8 cellular contexts compared by ENCODE assay signal in the genomic region with DNA sequence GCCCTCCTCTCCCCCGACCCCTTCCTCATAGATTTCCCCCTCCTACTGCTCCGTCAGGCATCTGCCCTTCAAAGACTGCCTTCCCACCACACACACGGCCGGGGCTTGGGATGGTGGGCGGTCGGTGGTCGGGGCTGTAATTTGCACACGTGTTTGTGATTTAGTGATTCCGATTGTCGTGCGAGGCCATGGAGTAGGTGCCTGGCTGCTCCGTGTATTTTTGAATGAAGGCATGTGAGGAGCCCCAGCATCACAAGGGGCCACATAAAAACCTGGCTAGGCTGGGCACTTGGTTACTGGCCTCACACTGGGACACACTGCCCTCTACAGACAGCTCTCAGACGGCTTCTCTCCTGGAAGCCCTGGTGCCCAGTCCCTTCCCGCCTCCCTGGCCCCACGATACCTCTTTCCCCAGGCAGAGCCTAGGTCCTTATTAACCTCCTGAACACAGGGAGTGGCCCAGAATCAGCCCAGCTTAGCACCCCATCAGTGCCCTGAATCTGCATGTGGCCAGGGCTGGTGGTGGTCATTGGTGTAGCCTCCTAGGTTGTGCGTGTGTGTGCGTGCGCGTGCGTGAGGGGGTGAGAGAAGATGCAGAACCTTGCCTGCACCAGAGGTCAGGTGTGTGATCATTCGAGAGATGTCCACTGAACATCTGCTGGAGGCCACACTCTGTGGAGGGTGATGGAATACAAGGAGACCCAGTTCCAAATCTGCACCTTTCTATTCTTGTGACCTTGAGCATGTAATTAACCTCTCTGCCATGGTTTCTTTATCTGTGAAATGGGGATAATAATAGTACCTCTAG. TPM values are rescaled to one million over a fixed set of nuclear protein-coding genes. Genes with fewer than 3 reads are reported as not detected.
A peak's percentile ranks its signal among the peaks of the same experiment; 100 is the strongest.
DNase-seq lines count a peak whose midpoint lies in the region; ATAC-seq and TF ChIP-seq lines count a peak whose summit lies in the region.

No MANE protein-coding gene starts in this region.

- peaks cover 36% of the 10 kb centered on the region for H3K36me3 Mint-ChIP-seq in activated CD4-positive, alpha-beta memory T cell treated with anti-CD3 and anti-CD28 coated beads, Interleukin-2, amount 10 ng/mL, durations not matched to agents 7 days and 5 days (ENCODE audit: low read depth)
- H3K36me3 Mint-ChIP-seq in endothelial cell (ENCODE audit: low read depth, unreplicated experiment): no peaks in the 10 kb centered on the region

- no peak overlapping the region; the same call in 1 of the 2 replicates for H3K27ac ChIP-seq in C4-2B

- DNase-seq in HK-2 (ENCODE audit: unreplicated experiment) (peak; percentile 55), NCI-H748 treated with DMSO at 0.1 percent for 48 hours (lab: John Stamatoyannopoulos, UW) (peak; percentile 56), endothelial cell (ENCODE audit: low spot score) (peak; percentile 72), medulla oblongata (ENCODE audit: extremely low spot score) (peak; percentile 93)
- DNase-seq in activated CD4-positive, alpha-beta memory T cell treated with anti-CD3 and anti-CD28 coated beads, Interleukin-2, amount 10 ng/mL, durations not matched to agents 7 days and 5 days: peak; percentile 77
- DNase-seq in stimulated activated CD8-positive, alpha-beta memory T cell treated with anti-CD3 and anti-CD28 coated beads, Interleukin-4, amount 100 ng/mL, for 48 hours: peak; percentile 75

- POLR2A ChIA-PET in activated CD4-positive, alpha-beta memory T cell treated with anti-CD3 and anti-CD28 coated beads, Interleukin-2, amount 10 ng/mL, durations not matched to agents 7 days and 5 days (lab: Charles Lee): interaction anchor here (1.1 to 10.1 kb wide), 20 partner anchors 21 to 540 kb away, joined by 3 to 309 read pairs (median 28); a partner anchor contains a TSS

- peaks cover 39% of the 10 kb centered on the region for H3K4me1 Mint-ChIP-seq in activated CD4-positive, alpha-beta memory T cell treated with anti-CD3 and anti-CD28 coated beads, Interleukin-2, amount 10 ng/mL, durations not matched to agents 7 days and 5 days
- peaks cover 4% of the 10 kb centered on the region for H3K4me1 Mint-ChIP-seq in endothelial cell (ENCODE audit: unreplicated experiment)

- H3K9me3 Mint-ChIP-seq in activated CD4-positive, alpha-beta memory T cell treated with anti-CD3 and anti-CD28 coated beads, Interleukin-2, amount 10 ng/mL, durations not matched to agents 7 days and 5 days: no peaks in the 10 kb centered on the region
- H3K9me3 Mint-ChIP-seq in endothelial cell (ENCODE audit: unreplicated experiment): no peaks in the 10 kb centered on the region

- peak overlapping the region; percentile 94 for H3K27ac Mint-ChIP-seq in activated CD4-positive, alpha-beta memory T cell treated with anti-CD3 and anti-CD28 coated beads, Interleukin-2, amount 10 ng/mL, durations not matched to agents 7 days and 5 days
- H3K27ac Mint-ChIP-seq in endothelial cell (ENCODE audit: unreplicated experiment): no peak overlapping the region

- peak; percentile 89 for TF ChIP-seq CTCF in C4-2B (conservative IDR thresholded peaks at IDR 0.05)
- peak; percentile 41 for TF ChIP-seq CTCF in endothelial cell (IDR thresholded peaks at IDR 0.05; ENCODE audit: unreplicated experiment)

- H3K27me3 Mint-ChIP-seq in activated CD4-positive, alpha-beta memory T cell treated with anti-CD3 and anti-CD28 coated beads, Interleukin-2, amount 10 ng/mL, durations not matched to agents 7 days and 5 days: peaks cover 12% of the 10 kb centered on the region
- H3K27me3 Mint-ChIP-seq in endothelial cell (ENCODE audit: unreplicated experiment): peaks cover 11% of the 10 kb centered on the region

- peak overlapping the region; percentile 94 for H3K4me3 Mint-ChIP-seq in activated CD4-positive, alpha-beta memory T cell treated with anti-CD3 and anti-CD28 coated beads, Interleukin-2, amount 10 ng/mL, durations not matched to agents 7 days and 5 days
- peak overlapping the region; percentile 88 for H3K4me3 Mint-ChIP-seq in endothelial cell (ENCODE audit: unreplicated experiment)

- CTCF ChIA-PET in activated CD4-positive, alpha-beta memory T cell treated with anti-CD3 and anti-CD28 coated beads, Interleukin-2, amount 10 ng/mL, durations not matched to agents 7 days and 5 days (lab: Charles Lee): interaction anchor here (0.6 to 8.0 kb wide), 26 partner anchors 24 to 921 kb away, joined by 3 to 233 read pairs (median 7); no protein-coding TSS in a partner anchor

- no peak for ATAC-seq in HG02763 (IDR thresholded peaks at IDR 0.05; ENCODE audit: unreplicated experiment)

RNA-seq across cellular contexts. Expression of a gene that starts 1.3 kb away (rescaled TPM):
- 100 to 1,000 TPM; 136 to 142 TPM for total RNA-seq in activated CD4-positive, alpha-beta memory T cell treated with anti-CD3 and anti-CD28 coated beads, Interleukin-2, amount 10 ng/mL, durations not matched to agents 7 days and 5 days
- total RNA-seq in endothelial cell (ENCODE audit: unreplicated experiment): 7.4 TPM

RNA-seq across cellular contexts. Expression of a gene that starts 11.8 kb away (rescaled TPM):
- not detected for total RNA-seq in activated CD4-positive, alpha-beta memory T cell treated with anti-CD3 and anti-CD28 coated beads, Interleukin-2, amount 10 ng/mL, durations not matched to agents 7 days and 5 days
- not detected for total RNA-seq in endothelial cell (ENCODE audit: unreplicated experiment)

RNA-seq across cellular contexts. Expression of a gene that starts 16.1 kb away (rescaled TPM):
- not detected for total RNA-seq in activated CD4-positive, alpha-beta memory T cell treated with anti-CD3 and anti-CD28 coated beads, Interleukin-2, amount 10 ng/mL, durations not matched to agents 7 days and 5 days
- not detected for total RNA-seq in endothelial cell (ENCODE audit: unreplicated experiment)

RNA-seq across cellular contexts. Expression of a gene that starts 18.9 kb away (rescaled TPM):
- not detected for total RNA-seq in activated CD4-positive, alpha-beta memory T cell treated with anti-CD3 and anti-CD28 coated beads, Interleukin-2, amount 10 ng/mL, durations not matched to agents 7 days and 5 days
- total RNA-seq in endothelial cell (ENCODE audit: unreplicated experiment): not detected

RNA-seq across cellular contexts. Expression of a gene that starts 23.8 kb away (rescaled TPM):
- total RNA-seq in activated CD4-positive, alpha-beta memory T cell treated with anti-CD3 and anti-CD28 coated beads, Interleukin-2, amount 10 ng/mL, durations not matched to agents 7 days and 5 days: not detected
- total RNA-seq in endothelial cell (ENCODE audit: unreplicated experiment): not detected

Comparison
In these comparisons a context has a peak if more than half of its experiments do, and no peak if none do; other contexts are left out.
1. RNA of a gene that starts 1.3 kb away (total RNA-seq): 136 to 142 TPM in activated CD4-positive, alpha-beta memory T cell treated with anti-CD3 and anti-CD28 coated beads, Interleukin-2, amount 10 ng/mL, durations not matched to agents 7 days and 5 days; 7.4 TPM in endothelial cell (single experiment); every median in the first group is over 10 times any median in the second.
2. Peak in every context shown above with its lines, with median percentiles within 50 percentile points of each other: DNase-seq.